ENCODE assay signal across 18 cellular contexts in the genomic region with DNA sequence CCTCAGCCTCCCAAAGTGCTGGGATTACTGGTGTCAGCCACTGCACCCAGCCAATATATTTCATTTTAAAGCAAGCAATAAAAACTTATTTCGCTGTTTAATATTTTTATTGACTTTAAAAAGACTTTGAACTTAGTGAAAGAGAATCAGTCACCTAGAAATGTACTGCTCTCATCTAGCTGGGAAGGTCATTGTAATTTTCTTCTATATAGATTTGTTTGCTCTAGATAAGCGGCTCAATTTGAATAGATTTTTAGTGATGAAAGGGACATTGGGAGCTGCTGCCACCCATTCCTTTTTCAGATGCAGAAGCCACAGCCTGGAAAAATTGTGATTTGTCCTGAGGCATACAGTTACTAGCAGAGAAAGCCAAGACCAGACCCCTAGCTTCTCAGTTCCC.
"Had no signal": no experiment of that assay in that cellular context is flagged by ENCODE, and none has a peak within 500 bp of the region (broad histone marks: within the 10 kb centered on the region; RNA-seq: fewer than 3 reads in every experiment).

No MANE protein-coding gene starts in this region.

- DNase-seq: activated CD4-positive, alpha-beta memory T cell treated with anti-CD3 and anti-CD28 coated beads, Interleukin-2, amount 10 ng/mL, durations not matched to agents 7 days and 5 days; activated CD4-positive, alpha-beta T cell treated with anti-CD3 and anti-CD28 coated beads for 1 hour; activated CD4-positive, alpha-beta T cell treated with anti-CD3 and anti-CD28 coated beads, Interleukin-2, amount 10 ng/mL, durations not matched to agents 7 days and 5 days; activated CD8-positive, alpha-beta memory T cell treated with anti-CD3 and anti-CD28 coated beads, Interleukin-2, amount 50 U/mL, for 48 hours; activated T-cell treated with anti-CD3 and anti-CD28 coated beads, Interleukin-2, amount 50 U/mL, for 48 hours; central memory CD4-positive, alpha-beta T cell; foreskin keratinocyte; heart left ventricle; left ventricle myocardium inferior; ovary; psoas muscle; spleen; stimulated activated naive CD8-positive, alpha-beta T cell treated with anti-CD3 and anti-CD28 coated beads, Interleukin-15, Interleukin-2, amounts not matched to agents 100 U/mL and 50 U/mL, for 24 hours; T-helper 2 cell; testis; trophoblast cell had no signal

- H3K27me3 Mint-ChIP-seq: activated CD4-positive, alpha-beta memory T cell treated with anti-CD3 and anti-CD28 coated beads, Interleukin-2, amount 10 ng/mL, durations not matched to agents 7 days and 5 days; activated CD4-positive, alpha-beta T cell treated with anti-CD3 and anti-CD28 coated beads, Interleukin-2, amount 10 ng/mL, durations not matched to agents 7 days and 5 days had no signal

- ATAC-seq: activated naive CD4-positive, alpha-beta T cell treated with anti-CD3 and anti-CD28 coated beads, Interleukin-2, amount 50 U/mL, for 72 hours; foreskin keratinocyte; heart left ventricle; psoas muscle; stimulated activated naive CD8-positive, alpha-beta T cell treated with anti-CD3 and anti-CD28 coated beads, Interleukin-15, Interleukin-2, amounts not matched to agents 100 U/mL and 50 U/mL, for 24 hours had no signal

- H3K27ac Mint-ChIP-seq: activated CD4-positive, alpha-beta memory T cell treated with anti-CD3 and anti-CD28 coated beads, Interleukin-2, amount 10 ng/mL, durations not matched to agents 7 days and 5 days; activated T-helper 2 cell treated with anti-CD3 and anti-CD28 coated beads, Interferon-gamma antibody, Interleukin-2, Interleukin-4, amounts not matched to agents 10 μg/mL and 5 μg/mL and 100 μg/mL, durations not matched to agents 14 hours and 24 hours and 36 hours had no signal

- H3K9me3 Mint-ChIP-seq: activated CD4-positive, alpha-beta memory T cell treated with anti-CD3 and anti-CD28 coated beads, Interleukin-2, amount 10 ng/mL, durations not matched to agents 7 days and 5 days; activated CD4-positive, alpha-beta T cell treated with anti-CD3 and anti-CD28 coated beads, Interleukin-2, amount 10 ng/mL, durations not matched to agents 7 days and 5 days; activated naive CD4-positive, alpha-beta T cell treated with anti-CD3 and anti-CD28 coated beads, Interleukin-2, amount 50 U/mL, for 72 hours; activated T-helper 2 cell treated with anti-CD3 and anti-CD28 coated beads, Interferon-gamma antibody, Interleukin-2, Interleukin-4, amounts not matched to agents 10 μg/mL and 5 μg/mL and 100 μg/mL, durations not matched to agents 14 hours and 24 hours and 36 hours had no signal

- H3K4me3 Mint-ChIP-seq: activated CD4-positive, alpha-beta memory T cell treated with anti-CD3 and anti-CD28 coated beads, Interleukin-2, amount 10 ng/mL, durations not matched to agents 7 days and 5 days; activated CD4-positive, alpha-beta T cell treated with anti-CD3 and anti-CD28 coated beads, Interleukin-2, amount 10 ng/mL, durations not matched to agents 7 days and 5 days had no signal
